In the genomic region with DNA sequence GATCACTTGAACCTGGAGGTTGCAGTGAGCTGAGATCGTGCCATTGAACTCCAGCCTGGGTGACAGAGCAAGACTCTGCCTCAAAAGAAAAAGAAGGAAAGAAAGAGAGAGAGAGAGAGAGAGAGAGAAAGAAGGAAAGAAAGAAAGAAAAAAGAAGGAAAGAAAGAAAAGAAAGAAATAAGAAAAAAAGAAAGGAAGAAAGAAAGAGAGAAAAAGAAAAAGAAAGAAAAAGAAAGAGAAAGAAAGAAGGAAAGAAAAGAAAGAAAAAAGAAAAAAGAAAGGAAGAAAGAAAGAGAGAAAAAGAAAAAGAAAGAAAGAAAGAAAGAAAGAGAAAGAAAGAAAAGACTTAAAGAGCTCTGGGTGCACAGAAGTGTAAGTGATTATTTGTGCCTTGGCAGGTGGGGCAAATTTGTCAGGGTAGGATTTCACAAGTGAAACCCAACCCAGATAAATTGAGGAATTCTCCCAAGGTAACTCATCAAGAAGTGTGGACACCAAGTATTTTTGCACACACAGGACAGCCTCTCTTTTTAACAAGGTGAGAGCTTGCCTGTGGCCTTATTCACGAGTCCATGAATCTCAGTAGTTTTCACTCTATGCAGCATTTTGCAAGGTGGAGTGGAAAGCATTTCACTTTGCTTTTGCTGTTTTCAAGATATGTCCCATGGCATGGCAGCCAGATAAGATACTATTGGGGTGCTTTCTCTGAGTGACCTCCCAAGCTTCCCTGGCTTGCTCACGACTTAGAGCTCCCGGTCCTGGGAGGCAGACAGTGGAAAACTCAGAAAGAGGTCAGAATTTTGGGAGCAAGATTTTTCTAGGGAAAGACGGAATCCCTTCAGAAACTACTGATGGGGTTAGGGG, we compare ENCODE assay signal across 1 cellular context.
TF ChIP-seq lines count a peak whose summit lies in the region.

No MANE protein-coding gene starts in this region.

TF ChIP-seq in SK-N-SH treated with all-trans-retinoic acid at 6 μM for 48 hours, 23 proteins besides CTCF, POLR2A, EP300 and RAD21 (continued from another document):
- TF ChIP-seq, protein P1, sequence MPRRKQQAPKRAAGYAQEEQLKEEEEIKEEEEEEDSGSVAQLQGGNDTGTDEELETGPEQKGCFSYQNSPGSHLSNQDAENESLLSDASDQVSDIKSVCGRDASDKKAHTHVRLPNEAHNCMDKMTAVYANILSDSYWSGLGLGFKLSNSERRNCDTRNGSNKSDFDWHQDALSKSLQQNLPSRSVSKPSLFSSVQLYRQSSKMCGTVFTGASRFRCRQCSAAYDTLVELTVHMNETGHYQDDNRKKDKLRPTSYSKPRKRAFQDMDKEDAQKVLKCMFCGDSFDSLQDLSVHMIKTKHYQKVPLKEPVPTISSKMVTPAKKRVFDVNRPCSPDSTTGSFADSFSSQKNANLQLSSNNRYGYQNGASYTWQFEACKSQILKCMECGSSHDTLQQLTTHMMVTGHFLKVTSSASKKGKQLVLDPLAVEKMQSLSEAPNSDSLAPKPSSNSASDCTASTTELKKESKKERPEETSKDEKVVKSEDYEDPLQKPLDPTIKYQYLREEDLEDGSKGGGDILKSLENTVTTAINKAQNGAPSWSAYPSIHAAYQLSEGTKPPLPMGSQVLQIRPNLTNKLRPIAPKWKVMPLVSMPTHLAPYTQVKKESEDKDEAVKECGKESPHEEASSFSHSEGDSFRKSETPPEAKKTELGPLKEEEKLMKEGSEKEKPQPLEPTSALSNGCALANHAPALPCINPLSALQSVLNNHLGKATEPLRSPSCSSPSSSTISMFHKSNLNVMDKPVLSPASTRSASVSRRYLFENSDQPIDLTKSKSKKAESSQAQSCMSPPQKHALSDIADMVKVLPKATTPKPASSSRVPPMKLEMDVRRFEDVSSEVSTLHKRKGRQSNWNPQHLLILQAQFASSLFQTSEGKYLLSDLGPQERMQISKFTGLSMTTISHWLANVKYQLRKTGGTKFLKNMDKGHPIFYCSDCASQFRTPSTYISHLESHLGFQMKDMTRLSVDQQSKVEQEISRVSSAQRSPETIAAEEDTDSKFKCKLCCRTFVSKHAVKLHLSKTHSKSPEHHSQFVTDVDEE (CRISPR knock-in tag; IDR thresholded peaks at IDR 0.05): no peak
- TF ChIP-seq ZC3H10 (CRISPR knock-in tag; IDR thresholded peaks at IDR 0.05) (no peak), ISL1 (CRISPR knock-in tag; IDR thresholded peaks at IDR 0.05) (no peak), ZNF8 (CRISPR knock-in tag; IDR thresholded peaks at IDR 0.05) (no peak), TCF4 (CRISPR knock-in tag; IDR thresholded peaks at IDR 0.05; ENCODE audit: borderline replicate concordance) (no peak), BACH2 (CRISPR knock-in tag; IDR thresholded peaks at IDR 0.05; ENCODE audit: borderline replicate concordance) (no peak), ZNF70 (CRISPR knock-in tag; IDR thresholded peaks at IDR 0.05) (no peak), ZNF565 (CRISPR knock-in tag; conservative IDR thresholded peaks at IDR 0.05; ENCODE audit: low read depth) (no peak), ZFP30 (CRISPR knock-in tag; IDR thresholded peaks at IDR 0.05) (no peak), ZFP3 (CRISPR knock-in tag; IDR thresholded peaks at IDR 0.05) (no peak), RARB (CRISPR knock-in tag; IDR thresholded peaks at IDR 0.05) (no peak), ESRRG (CRISPR knock-in tag; IDR thresholded peaks at IDR 0.05) (no peak), OSR1 (CRISPR knock-in tag; IDR thresholded peaks at IDR 0.05) (no peak), PPARA (CRISPR knock-in tag; IDR thresholded peaks at IDR 0.05; ENCODE audit: borderline replicate concordance) (no peak), CSDC2 (CRISPR knock-in tag; IDR thresholded peaks at IDR 0.05) (no peak)
- TF ChIP-seq, protein P2, sequence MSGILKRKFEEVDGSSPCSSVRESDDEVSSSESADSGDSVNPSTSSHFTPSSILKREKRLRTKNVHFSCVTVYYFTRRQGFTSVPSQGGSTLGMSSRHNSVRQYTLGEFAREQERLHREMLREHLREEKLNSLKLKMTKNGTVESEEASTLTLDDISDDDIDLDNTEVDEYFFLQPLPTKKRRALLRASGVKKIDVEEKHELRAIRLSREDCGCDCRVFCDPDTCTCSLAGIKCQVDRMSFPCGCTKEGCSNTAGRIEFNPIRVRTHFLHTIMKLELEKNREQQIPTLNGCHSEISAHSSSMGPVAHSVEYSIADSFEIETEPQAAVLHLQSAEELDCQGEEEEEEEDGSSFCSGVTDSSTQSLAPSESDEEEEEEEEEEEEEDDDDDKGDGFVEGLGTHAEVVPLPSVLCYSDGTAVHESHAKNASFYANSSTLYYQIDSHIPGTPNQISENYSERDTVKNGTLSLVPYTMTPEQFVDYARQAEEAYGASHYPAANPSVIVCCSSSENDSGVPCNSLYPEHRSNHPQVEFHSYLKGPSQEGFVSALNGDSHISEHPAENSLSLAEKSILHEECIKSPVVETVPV (CRISPR knock-in tag; IDR thresholded peaks at IDR 0.05): no peak
- TF ChIP-seq, protein P3, sequence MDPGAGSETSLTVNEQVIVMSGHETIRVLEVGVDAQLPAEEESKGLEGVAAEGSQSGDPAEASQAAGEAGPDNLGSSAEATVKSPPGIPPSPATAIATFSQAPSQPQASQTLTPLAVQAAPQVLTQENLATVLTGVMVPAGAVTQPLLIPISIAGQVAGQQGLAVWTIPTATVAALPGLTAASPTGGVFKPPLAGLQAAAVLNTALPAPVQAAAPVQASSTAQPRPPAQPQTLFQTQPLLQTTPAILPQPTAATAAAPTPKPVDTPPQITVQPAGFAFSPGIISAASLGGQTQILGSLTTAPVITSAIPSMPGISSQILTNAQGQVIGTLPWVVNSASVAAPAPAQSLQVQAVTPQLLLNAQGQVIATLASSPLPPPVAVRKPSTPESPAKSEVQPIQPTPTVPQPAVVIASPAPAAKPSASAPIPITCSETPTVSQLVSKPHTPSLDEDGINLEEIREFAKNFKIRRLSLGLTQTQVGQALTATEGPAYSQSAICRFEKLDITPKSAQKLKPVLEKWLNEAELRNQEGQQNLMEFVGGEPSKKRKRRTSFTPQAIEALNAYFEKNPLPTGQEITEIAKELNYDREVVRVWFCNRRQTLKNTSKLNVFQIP (CRISPR knock-in tag; IDR thresholded peaks at IDR 0.05; ENCODE audit: borderline replicate concordance, low read depth): no peak
- TF ChIP-seq, protein P4, sequence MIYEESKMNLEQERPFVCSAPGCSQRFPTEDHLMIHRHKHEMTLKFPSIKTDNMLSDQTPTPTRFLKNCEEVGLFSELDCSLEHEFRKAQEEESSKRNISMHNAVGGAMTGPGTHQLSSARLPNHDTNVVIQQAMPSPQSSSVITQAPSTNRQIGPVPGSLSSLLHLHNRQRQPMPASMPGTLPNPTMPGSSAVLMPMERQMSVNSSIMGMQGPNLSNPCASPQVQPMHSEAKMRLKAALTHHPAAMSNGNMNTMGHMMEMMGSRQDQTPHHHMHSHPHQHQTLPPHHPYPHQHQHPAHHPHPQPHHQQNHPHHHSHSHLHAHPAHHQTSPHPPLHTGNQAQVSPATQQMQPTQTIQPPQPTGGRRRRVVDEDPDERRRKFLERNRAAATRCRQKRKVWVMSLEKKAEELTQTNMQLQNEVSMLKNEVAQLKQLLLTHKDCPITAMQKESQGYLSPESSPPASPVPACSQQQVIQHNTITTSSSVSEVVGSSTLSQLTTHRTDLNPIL (CRISPR knock-in tag; IDR thresholded peaks at IDR 0.05; ENCODE audit: low read depth): no peak
TF ChIP-seq in SK-N-SH treated with all-trans-retinoic acid at 6 μM for 48 hours: peak in this region for 0.
